In the genomic region with DNA sequence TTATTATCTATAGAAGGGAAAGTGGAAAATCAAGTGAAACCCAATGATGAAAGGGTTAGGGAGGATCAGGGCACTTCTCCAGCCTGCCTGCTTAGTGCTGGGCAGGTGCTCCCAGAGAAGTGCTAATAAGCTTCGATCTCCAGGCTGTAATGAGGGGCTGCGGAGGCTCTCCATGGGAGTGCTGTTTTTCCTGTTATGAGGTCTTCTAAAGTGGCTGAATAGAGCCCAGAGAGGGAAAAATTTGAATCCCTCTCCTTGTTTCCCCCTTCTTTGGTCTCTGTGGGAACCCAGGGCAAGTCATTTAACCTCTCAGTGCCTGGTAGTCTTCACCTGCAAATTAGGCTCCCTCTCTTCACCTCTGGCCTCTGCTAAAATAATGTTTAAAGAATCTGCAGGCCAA, we compare ENCODE assay signal across 17 cellular contexts.
"Had no signal": no experiment of that assay in that cellular context is flagged by ENCODE, and none has a peak within 500 bp of the region (broad histone marks: within the 10 kb centered on the region; RNA-seq: fewer than 3 reads in every experiment).

No MANE protein-coding gene starts in this region.

- H3K36me3 Mint-ChIP-seq: activated naive CD8-positive, alpha-beta T cell; immature natural killer cell; memory B cell had no signal

- DNase-seq: activated CD4-positive, alpha-beta T cell treated with anti-CD3 and anti-CD28 coated beads for 36 hours; activated CD4-positive, alpha-beta T cell treated with anti-CD3 and anti-CD28 coated beads, Interleukin-2, amount 50 U/mL, for 48 hours; activated gamma-delta T cell treated with Interleukin-2 at 50 U/mL for 16 hours; effector CD4-positive, alpha-beta T cell; immature natural killer cell; kidney glomerular epithelial cell; left ventricle myocardium superior; ovary; psoas muscle; right cardiac atrium; stimulated activated naive CD8-positive, alpha-beta T cell treated with anti-CD3 and anti-CD28 coated beads, Interleukin-15, Interleukin-2, amounts not matched to agents 100 U/mL and 50 U/mL, for 24 hours; substantia nigra; uterus had no signal

- H3K4me1 Mint-ChIP-seq: activated CD4-positive, alpha-beta T cell treated with anti-CD3 and anti-CD28 coated beads for 36 hours; immature natural killer cell; memory B cell; neural crest cell had no signal

- H3K27me3 Mint-ChIP-seq: activated CD4-positive, alpha-beta T cell treated with anti-CD3 and anti-CD28 coated beads for 36 hours; activated naive CD8-positive, alpha-beta T cell; memory B cell had no signal

- H3K9me3 Mint-ChIP-seq: neural crest cell had no signal

- H3K27ac Mint-ChIP-seq: activated CD4-positive, alpha-beta T cell treated with anti-CD3 and anti-CD28 coated beads for 36 hours; activated naive CD8-positive, alpha-beta T cell; activated T-helper 1 cell treated with anti-CD3 and anti-CD28 coated beads, Interleukin-12 subunit alpha, Interleukin-12 subunit beta, Interleukin-2, Interleukin-4 antibody, amounts not matched to agents 30 ng/mL and 10 ng/mL and 1 ng/mL, durations not matched to agents 14 hours and 24 hours and 36 hours; immature natural killer cell; memory B cell had no signal

- H3K4me3 Mint-ChIP-seq: activated CD4-positive, alpha-beta T cell treated with anti-CD3 and anti-CD28 coated beads for 36 hours; activated naive CD8-positive, alpha-beta T cell; activated T-helper 1 cell treated with anti-CD3 and anti-CD28 coated beads, Interleukin-12 subunit alpha, Interleukin-12 subunit beta, Interleukin-2, Interleukin-4 antibody, amounts not matched to agents 30 ng/mL and 10 ng/mL and 1 ng/mL, durations not matched to agents 14 hours and 24 hours and 36 hours; immature natural killer cell; memory B cell; neural crest cell had no signal

- ATAC-seq: activated CD4-positive, alpha-beta T cell treated with anti-CD3 and anti-CD28 coated beads for 36 hours; left ventricle myocardium superior; psoas muscle; right cardiac atrium; stimulated activated naive CD8-positive, alpha-beta T cell treated with anti-CD3 and anti-CD28 coated beads, Interleukin-15, Interleukin-2, amounts not matched to agents 100 U/mL and 50 U/mL, for 24 hours had no signal
